15 cellular contexts compared by ENCODE assay signal in genomic region chr12:27751386-27752047, GRCh38.
DNase-seq lines count a peak whose midpoint lies in the region; ATAC-seq and TF ChIP-seq lines count a peak whose summit lies in the region.
"Had no signal": no experiment of that assay in that cellular context is flagged by ENCODE, and none has a peak within 500 bp of the region (broad histone marks: within the 10 kb centered on the region; RNA-seq: fewer than 3 reads in every experiment).

No MANE protein-coding gene starts in this region.

- ATAC-seq in HG02885 (IDR thresholded peaks at IDR 0.05; ENCODE audit: poor library complexity, unreplicated experiment) (no peak), GM18873 (IDR thresholded peaks at IDR 0.05; ENCODE audit: low FRiP score, unreplicated experiment) (no peak), HG03521 (IDR thresholded peaks at IDR 0.05; ENCODE audit: unreplicated experiment) (no peak)
- ATAC-seq: stimulated activated memory B cell treated with anti-CD40 and anti-IgM and Interleukin-4, amounts not matched to agents 10 μg/mL and 1 μg/mL and 100 μg/mL, for 72 hours had no signal

- no peak for TF ChIP-seq CTCF in epithelial cell of esophagus (IDR thresholded peaks at IDR 0.05; ENCODE audit: insufficient read depth, low read depth, low read length, missing control alignments)

- H3K4me3 ChIP-seq in epithelial cell of esophagus (ENCODE audit: low read length) = no peak overlapping the region
- H3K4me3 ChIP-seq: dorsolateral prefrontal cortex, lung had no signal

- DNase-seq in HK-2 (ENCODE audit: unreplicated experiment) (peak; percentile 3), NCI-H2107 treated with DMSO at 0.1 percent for 48 hours (lab: John Stamatoyannopoulos, UW; ENCODE audit: unreplicated experiment) (peak; percentile 74), epithelial cell of esophagus (ENCODE audit: low read depth) (peak; percentile 95), putamen (ENCODE audit: low spot score) (peak; percentile 5)
- DNase-seq: activated CD4-positive, alpha-beta T cell treated with anti-CD3 and anti-CD28 coated beads, Interleukin-2, amount 50 U/mL, for 4 hours; COR-L47; NCI-H524 treated with DMSO at 0.1 percent for 48 hours; occipital lobe; SW 1271 had no signal

Comparison
In these comparisons a context has a peak if more than half of its experiments do, and no peak if none do; other contexts are left out.
1. DNase-seq: peak in every context shown above with its lines; median percentile 95 in epithelial cell of esophagus; 74 in NCI-H2107 treated with DMSO at 0.1 percent for 48 hours; 5 in putamen; 3 in HK-2.